ENCODE assay signal across 8 cellular contexts in genomic region chr13:79775830-79776229, GRCh38.
DNase-seq lines count a peak whose midpoint lies in the region; ATAC-seq and TF ChIP-seq lines count a peak whose summit lies in the region.

No MANE protein-coding gene starts in this region.

- peak; percentile 23 for TF ChIP-seq CTCF in HL-60 (IDR thresholded peaks at IDR 0.05; ENCODE audit: insufficient read depth, low read length)

- H3K4me3 ChIP-seq in HL-60 (replicated peaks; ENCODE audit: insufficient read depth, low read length), result no peak overlapping the region

- H3K27me3 ChIP-seq in HL-60 (ENCODE audit: insufficient read depth, poor library complexity, severe bottlenecking), result no peaks in the 10 kb centered on the region

- no peak overlapping the region for H3K27ac ChIP-seq in HL-60 (replicated peaks)

- ATAC-seq in SK-N-SH treated with all-trans-retinoic acid at 6 μM for 48 hours (peak; percentile 80), GM21717 (IDR thresholded peaks at IDR 0.05; ENCODE audit: unreplicated experiment) (no peak), GM18873 (IDR thresholded peaks at IDR 0.05; ENCODE audit: low FRiP score, unreplicated experiment) (no peak)

- DNase-seq in GM03348 (ENCODE audit: low spot score) (peak; percentile 56), HL-60 (ENCODE audit: low read depth in 1 of 2, low spot score in 1 of 2) (peak in 1 of 2 experiments; percentile 71), glomerular endothelial cell (ENCODE audit: extremely low read depth, low read depth, low spot score) (peak; percentile 67), retina (peak; percentile 44), NCI-H2171 treated with DMSO at 0.1 percent for 48 hours (lab: John Stamatoyannopoulos, UW) (no peak)

TF ChIP-seq in SK-N-SH treated with all-trans-retinoic acid at 6 μM for 48 hours, 23 proteins besides CTCF, POLR2A, EP300 and RAD21:
- TF ChIP-seq BACH2 (CRISPR knock-in tag; IDR thresholded peaks at IDR 0.05; ENCODE audit: borderline replicate concordance) (no peak), CSRNP3 (CRISPR knock-in tag; IDR thresholded peaks at IDR 0.05) (no peak), PPARA (CRISPR knock-in tag; IDR thresholded peaks at IDR 0.05; ENCODE audit: borderline replicate concordance) (no peak), OSR1 (CRISPR knock-in tag; IDR thresholded peaks at IDR 0.05) (no peak), ZNF70 (CRISPR knock-in tag; IDR thresholded peaks at IDR 0.05) (no peak), ZFP3 (CRISPR knock-in tag; IDR thresholded peaks at IDR 0.05) (no peak), TCF4 (CRISPR knock-in tag; IDR thresholded peaks at IDR 0.05; ENCODE audit: borderline replicate concordance) (no peak)
